In genomic region chr11:1326435-1327063, GRCh38 we compare ENCODE assay signal across 16 cellular contexts. TPM values are rescaled to one million over a fixed set of nuclear protein-coding genes. Genes with fewer than 3 reads are reported as not detected.
A peak's percentile ranks its signal among the peaks of the same experiment; 100 is the strongest.
DNase-seq lines count a peak whose midpoint lies in the region; ATAC-seq and TF ChIP-seq lines count a peak whose summit lies in the region.
"Had no signal": no experiment of that assay in that cellular context is flagged by ENCODE, and none has a peak within 500 bp of the region (broad histone marks: within the 10 kb centered on the region; RNA-seq: fewer than 3 reads in every experiment).

No MANE protein-coding gene starts in this region.

- CTCF ChIA-PET in Panc1 (lab: Charles Lee) = interaction anchor here (0.5 kb wide), 1 partner anchor 688 kb away, joined by 3 read pairs; no protein-coding TSS in a partner anchor

- no peaks in the 10 kb centered on the region for H3K27me3 ChIP-seq in Panc1 (ENCODE audit: control insufficient read depth, insufficient read depth, low read length)
- peaks cover 33% of the 10 kb centered on the region for H3K27me3 ChIP-seq in transverse colon
- H3K27me3 ChIP-seq: ascending aorta had no signal

- H3K4me1 ChIP-seq in Panc1 (ENCODE audit: control insufficient read depth, insufficient read depth, low read length) (peaks cover 12% of the 10 kb centered on the region), transverse colon (peaks cover 0 to 9% (median 0%) of the 10 kb centered on the region in 4 donors)
- H3K4me1 ChIP-seq: ascending aorta, psoas muscle, SJCRH30 had no signal

- TF ChIP-seq POLR2A in transverse colon (IDR thresholded peaks at IDR 0.05) = no peak

- no TSS peak for BruUV-seq in Panc1 (replicated peaks; lab: Mats Ljungman, UMichigan)

- H3K27ac ChIP-seq in Panc1 (ENCODE audit: low read length) (no peak overlapping the region), transverse colon (peak overlapping the region; percentile 42 to 59 (median 51)), coronary artery (no peak overlapping the region)
- H3K27ac ChIP-seq: ascending aorta, psoas muscle, SJCRH30 had no signal

- H3K9me3 ChIP-seq in Panc1 (ENCODE audit: control insufficient read depth, insufficient read depth, low read depth, low read length) (peaks cover 17% of the 10 kb centered on the region), transverse colon (no peaks in the 10 kb centered on the region)

- H3K36me3 ChIP-seq in Panc1 (ENCODE audit: control insufficient read depth, insufficient read depth, low read length) (no peaks in the 10 kb centered on the region), transverse colon (no peaks in the 10 kb centered on the region)
- H3K36me3 ChIP-seq: ascending aorta, SJCRH30 had no signal

- in situ Hi-C loops in Panc1 (cut with HindIII; ENCODE audit: low pct_unique_long_range_greater_than_20kb, low sequenced_read_pairs) = no loop called here
- in situ Hi-C loops in transverse colon (cut with MboI; ENCODE audit: low pct_ligation_motif_present in 1 of 4, low pct_unique_long_range_greater_than_20kb in 1 of 4, low sequenced_read_pairs in 3 of 4) = no loop called here

- peak; percentile 88 for ATAC-seq in Panc1
- no peak for ATAC-seq in GM18861 (IDR thresholded peaks at IDR 0.05; ENCODE audit: unreplicated experiment)
- ATAC-seq in HG03378 (IDR thresholded peaks at IDR 0.05; ENCODE audit: unreplicated experiment) = no peak
- ATAC-seq: GM12878; natural killer cell treated with Interleukin-12 subunit alpha and Interleukin-12 subunit beta and Interleukin-15 and Interleukin-18, amount 100 ng/mL, for 72 hours; psoas muscle; stimulated activated naive CD8-positive, alpha-beta T cell treated with anti-CD3 and anti-CD28 coated beads, Interleukin-15, amount 100 ng/mL, for 72 hours had no signal

- no peak for TF ChIP-seq EP300 in transverse colon (IDR thresholded peaks at IDR 0.05; ENCODE audit: low read depth)

- POLR2A ChIA-PET in Panc1 (lab: Charles Lee) = no interaction called here

- WGBS in transverse colon (ENCODE audit: low coverage in 1 of 2), 2 donors = 59 to 60% methylated on average over 10 to 11 of the region's 11 CpGs

- intact Hi-C loops in Panc1 (cut with micrococcal nuclease; ENCODE audit: unreplicated experiment) = no loop called here
- intact Hi-C loops in transverse colon (cut with DNase I; ENCODE audit: low total_unique reads) = no loop called here

- peak; percentile 7 to 11 for DNase-seq in activated T-cell treated with anti-CD3 and anti-CD28 coated beads, Interleukin-2, amount 50 U/mL, for 48 hours
- DNase-seq in activated T-cell treated with anti-CD3 and anti-CD28 coated beads for 4 hours (no peak), Panc1 (ENCODE audit: low read depth, low spot score) (no peak), fibroblast of gingiva (ENCODE audit: low read depth) (peak; percentile 61), transverse colon (no peak), coronary artery (ENCODE audit: low spot score) (no peak)
- DNase-seq: mammary epithelial cell; NCI-H1417 treated with DMSO at 0.1 percent for 48 hours; psoas muscle; SJCRH30; stimulated activated naive CD8-positive, alpha-beta T cell treated with anti-CD3 and anti-CD28 coated beads, Interleukin-15, amount 100 ng/mL, for 72 hours had no signal

- H3K4me3 ChIP-seq in Panc1 (ENCODE audit: low read depth in 2 of 2, low read length in 2 of 2) = no peak overlapping the region
- no peak overlapping the region for H3K4me3 ChIP-seq in transverse colon
- no peak overlapping the region for H3K4me3 ChIP-seq in coronary artery
- H3K4me3 ChIP-seq: ascending aorta, GM12878, psoas muscle, SJCRH30 had no signal

- no peak for TF ChIP-seq CTCF in Panc1 (IDR thresholded peaks at IDR 0.05)
- TF ChIP-seq CTCF in transverse colon (IDR thresholded peaks at IDR 0.05) = no peak
- TF ChIP-seq CTCF in coronary artery (IDR thresholded peaks at IDR 0.05) = no peak

RNA-seq across cellular contexts. Expression of gene TOLLIP, which starts 17.1 kb away (rescaled TPM):
- 141 TPM for total RNA-seq in Panc1 (2021; ENCODE audit: unreplicated experiment)
- 222 TPM for polyA plus RNA-seq in Panc1 (2012; ENCODE audit: insufficient read length)
- 100 to 1,000 TPM in 1 of 4 donors, 10 to 100 TPM in 3; 25.9 to 132 (median 50.4) TPM for total RNA-seq in transverse colon

Comparison
In these comparisons a context has a peak if more than half of its experiments do, and no peak if none do; other contexts are left out.
1. DNase-seq: peak in activated T-cell treated with anti-CD3 and anti-CD28 coated beads, Interleukin-2, amount 50 U/mL, for 48 hours (2 of 2) and fibroblast of gingiva (single experiment); none in activated T-cell treated with anti-CD3 and anti-CD28 coated beads for 4 hours (single experiment), Panc1 (single experiment), transverse colon (single experiment) and coronary artery (single experiment).
2. H3K27ac ChIP-seq: peak in transverse colon (4 of 4); none in Panc1 (single experiment) and coronary artery (0 of 2).